15 cellular contexts compared by ENCODE assay signal in genomic region chr9:77595426-77596051, GRCh38. TPM values are rescaled to one million over a fixed set of nuclear protein-coding genes. Genes with fewer than 3 reads are reported as not detected.
DNase-seq lines count a peak whose midpoint lies in the region; ATAC-seq and TF ChIP-seq lines count a peak whose summit lies in the region.
"Had no signal": no experiment of that assay in that cellular context is flagged by ENCODE, and none has a peak within 500 bp of the region (broad histone marks: within the 10 kb centered on the region; RNA-seq: fewer than 3 reads in every experiment).

No MANE protein-coding gene starts in this region.

- peaks cover 9 to 13% (median 10%) of the 10 kb centered on the region in 3 donors for H3K4me1 Mint-ChIP-seq in T-cell

- H3K4me3 Mint-ChIP-seq in T-cell = peak overlapping the region in 1 of 3 donors; percentile 23

- TF ChIP-seq CTCF in A673 (conservative IDR thresholded peaks at IDR 0.05; ENCODE audit: low read depth, low read length) = no peak
- TF ChIP-seq CTCF in gastrocnemius medialis (IDR thresholded peaks at IDR 0.05 in 4 of 5, conservative IDR thresholded peaks at IDR 0.05 in 1 of 5) = no peak
- TF ChIP-seq CTCF in body of pancreas (IDR thresholded peaks at IDR 0.05) = no peak

- WGBS in right cardiac atrium = 8% methylated on average over 7 of the region's 7 CpGs
- 57 to 63% methylated on average over 7 of the region's 7 CpGs for WGBS in body of pancreas, 2 donors

- no peaks in the 10 kb centered on the region for H3K9me3 Mint-ChIP-seq in T-cell

- H3K36me3 Mint-ChIP-seq in T-cell = no peaks in the 10 kb centered on the region

- H3K4me1 ChIP-seq in A673 (ENCODE audit: insufficient read depth, low read length, poor library complexity, severe bottlenecking) (peaks cover 54% of the 10 kb centered on the region), right cardiac atrium (ENCODE audit: control insufficient read depth, insufficient read depth, low read length) (peaks cover 7% of the 10 kb centered on the region), gastrocnemius medialis (peaks cover 6 to 16% of the 10 kb centered on the region in 2 donors), body of pancreas (peaks cover 12% of the 10 kb centered on the region)
- H3K4me1 ChIP-seq: HAP-1 had no signal

- H3K27me3 Mint-ChIP-seq in T-cell = peaks cover 2 to 11% of the 10 kb centered on the region in 2 donors

- H3K27ac ChIP-seq in A673 (ENCODE audit: low read depth, low read length, poor library complexity, severe bottlenecking) (peak overlapping the region; percentile 84), right cardiac atrium (ENCODE audit: low read length) (peak overlapping the region; percentile 65), gastrocnemius medialis (no peak overlapping the region), body of pancreas (no peak overlapping the region)

- ATAC-seq in T-cell (replicated peaks in 1 of 4) (peak in 3 of 4 experiments; percentile 26 to 47 (median 41)), right cardiac atrium (peak; percentile 70 to 89), gastrocnemius medialis (no peak), GM21825 (IDR thresholded peaks at IDR 0.05; ENCODE audit: unreplicated experiment) (no peak), GM18511 (IDR thresholded peaks at IDR 0.05; ENCODE audit: unreplicated experiment) (no peak), body of pancreas (no peak)

- no peak overlapping the region for H3K27ac Mint-ChIP-seq in T-cell
- H3K27ac Mint-ChIP-seq: progenitor cell of endocrine pancreas had no signal

- H3K4me3 ChIP-seq in A673 (ENCODE audit: low read depth, low read length, poor library complexity, severe bottlenecking) (no peak overlapping the region), right cardiac atrium (ENCODE audit: low read length) (no peak overlapping the region), gastrocnemius medialis (no peak overlapping the region), body of pancreas (no peak overlapping the region)
- H3K4me3 ChIP-seq: HAP-1 had no signal

- H3K27me3 ChIP-seq in A673 (replicated peaks; ENCODE audit: insufficient read depth, low read depth, low read length, poor library complexity) (no peaks in the 10 kb centered on the region), right cardiac atrium (ENCODE audit: control insufficient read depth, insufficient read depth) (no peaks in the 10 kb centered on the region), gastrocnemius medialis (no peaks in the 10 kb centered on the region), body of pancreas (no peaks in the 10 kb centered on the region)

- CTCF ChIA-PET in A673 (lab: Charles Lee) = no interaction called here
- CTCF ChIA-PET in T-cell (lab: Charles Lee) = no interaction called here

- POLR2A ChIA-PET in A673 (lab: Charles Lee; ENCODE audit: low non-redundant PET) = no interaction called here
- POLR2A ChIA-PET in T-cell (lab: Charles Lee) = no interaction called here

- intact Hi-C loops in A673 (cut with micrococcal nuclease; ENCODE audit: unreplicated experiment) (loop anchor here (5.0 kb wide), 1 partner anchor 47 kb away; no protein-coding TSS in a partner anchor), right cardiac atrium (cut with DNase I) (loop anchor here in 1 of 4 donors (10.0 kb wide), 1 partner anchor 49 kb away; the partner anchor contains the start of gene GNA14), gastrocnemius medialis (cut with DNase I; ENCODE audit: low total_unique reads) (no loop called here), body of pancreas (cut with DNase I) (no loop called here)

- no peaks in the 10 kb centered on the region for H3K9me3 ChIP-seq in A673 (ENCODE audit: low read depth, low read length, poor library complexity, severe bottlenecking)
- no peaks in the 10 kb centered on the region for H3K9me3 ChIP-seq in right cardiac atrium (ENCODE audit: control insufficient read depth, low read length)
- no peaks in the 10 kb centered on the region for H3K9me3 ChIP-seq in gastrocnemius medialis
- H3K9me3 ChIP-seq in body of pancreas = no peaks in the 10 kb centered on the region
- H3K9me3 ChIP-seq: HAP-1 had no signal

- BruUV-seq in A673 (replicated peaks; lab: Mats Ljungman, UMichigan) = no TSS peak

- in situ Hi-C loops in gastrocnemius medialis (cut with MboI; ENCODE audit: low sequenced_read_pairs in 4 of 4) = no loop called here

- TF ChIP-seq POLR2A in gastrocnemius medialis (IDR thresholded peaks at IDR 0.05) = no peak
- no peak for TF ChIP-seq POLR2A in body of pancreas (IDR thresholded peaks at IDR 0.05)

- H3K36me3 ChIP-seq in A673 (ENCODE audit: insufficient read depth, low read length, poor library complexity, severe bottlenecking) (no peaks in the 10 kb centered on the region), gastrocnemius medialis (no peaks in the 10 kb centered on the region), body of pancreas (replicated peaks in 1 of 2; ENCODE audit: insufficient read depth in 1 of 2, low read depth in 2 of 2) (no peaks in the 10 kb centered on the region)
- H3K36me3 ChIP-seq: HAP-1 had no signal

- DNase-seq in A673 (ENCODE audit: low spot score) = peak; percentile 91
- DNase-seq in NCI-H1092 (lab: John Stamatoyannopoulos, UW) = peak; percentile 31
- DNase-seq in T-cell = no peak
- no peak for DNase-seq in right cardiac atrium
- DNase-seq in gastrocnemius medialis = no peak
- DNase-seq in body of pancreas = no peak
- DNase-seq: activated CD8-positive, alpha-beta memory T cell treated with anti-CD3 and anti-CD28 coated beads for 24 hours; AML-193; NCI-H1048; stimulated activated CD4-positive, alpha-beta T cell treated with anti-CD3 and anti-CD28 coated beads, Interleukin-4, amount 100 ng/mL, for 24 hours had no signal

RNA-seq across cellular contexts. Expression of gene GNA14, which starts 52.6 kb away (rescaled TPM):
- 2.7 and 3.8 TPM in 2 replicates for total RNA-seq in A673 (2021)
- total RNA-seq in T-cell = not detected
- total RNA-seq in right cardiac atrium = 1 to 10 TPM; 4.0 to 5.2 (median 4.4) TPM
- 2.5 TPM for polyA plus RNA-seq in right cardiac atrium
- total RNA-seq in gastrocnemius medialis = under 1 TPM in 3 of 4 donors, not detected in 1; 0.20 to 0.56 (median 0.22) TPM
- 1 to 10 TPM; 1.6 to 5.3 TPM for total RNA-seq in body of pancreas
- total RNA-seq: bronchial epithelial cell had no signal

Comparison
In these comparisons a context has a peak if more than half of its experiments do, and no peak if none do; other contexts are left out.
1. DNase-seq: peak in A673 (single experiment) and NCI-H1092 (single experiment); none in T-cell (0 of 34), right cardiac atrium (0 of 3), gastrocnemius medialis (0 of 2) and body of pancreas (0 of 4).
2. H3K27ac ChIP-seq: peak in A673 (single experiment) and right cardiac atrium (single experiment); none in gastrocnemius medialis (0 of 4) and body of pancreas (0 of 4).
3. ATAC-seq: peak in T-cell (3 of 4) and right cardiac atrium (2 of 2); none in gastrocnemius medialis (0 of 2), GM21825 (single experiment), GM18511 (single experiment) and body of pancreas (single experiment).